ENCODE assay signal across 15 cellular contexts in the genomic region with DNA sequence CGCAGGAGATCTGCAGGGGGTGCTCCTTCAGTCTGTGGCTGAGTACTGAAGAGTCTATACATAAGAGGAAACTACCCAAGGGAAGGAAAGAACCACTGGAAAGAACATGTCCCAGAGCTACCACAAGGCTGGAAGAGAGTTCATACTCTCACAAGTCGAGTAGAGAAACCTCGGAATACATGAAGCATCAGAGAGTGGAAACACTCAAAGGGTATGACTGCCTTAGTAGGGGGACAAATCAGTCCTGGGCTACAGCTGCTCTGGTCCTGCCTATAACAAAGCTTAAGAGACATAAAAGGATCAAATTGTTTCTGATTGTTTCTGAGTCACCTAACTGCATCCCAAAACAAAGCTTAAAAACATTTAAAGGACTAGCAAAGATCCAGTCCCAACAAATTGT.
"Had no signal": no experiment of that assay in that cellular context is flagged by ENCODE, and none has a peak within 500 bp of the region (broad histone marks: within the 10 kb centered on the region; RNA-seq: fewer than 3 reads in every experiment).

No MANE protein-coding gene starts in this region.

- H3K9me3 ChIP-seq: body of pancreas, esophagus muscularis mucosa, mucosa of descending colon, sigmoid colon, thoracic aorta had no signal

- DNase-seq: activated CD4-positive, alpha-beta memory T cell treated with anti-CD3 and anti-CD28 coated beads for 36 hours; activated naive CD4-positive, alpha-beta T cell treated with Interleukin-2 at 50 U/mL for 16 hours; body of pancreas; mucosa of descending colon; occipital lobe; sigmoid colon; stimulated activated CD4-positive, alpha-beta T cell treated with anti-CD3 and anti-CD28 coated beads, Interleukin-12 subunit alpha, Interleukin-12 subunit beta, amount 100 ng/mL, for 4 hours had no signal

- H3K4me3 ChIP-seq: body of pancreas, esophagus muscularis mucosa, mucosa of descending colon, sigmoid colon, thoracic aorta had no signal

- H3K27me3 ChIP-seq: body of pancreas, esophagus muscularis mucosa, sigmoid colon had no signal

- H3K27ac Mint-ChIP-seq: activated CD4-positive, alpha-beta memory T cell treated with anti-CD3 and anti-CD28 coated beads for 36 hours; activated T-helper 1 cell treated with anti-CD3 and anti-CD28 coated beads, Interleukin-12 subunit alpha, Interleukin-12 subunit beta, Interleukin-2, Interleukin-4 antibody, amounts not matched to agents 30 ng/mL and 10 ng/mL and 1 ng/mL, durations not matched to agents 14 hours and 24 hours and 36 hours; dendritic cell treated with granulocyte-macrophage colony-stimulating factor and Interleukin-4, amounts not matched to agents 40 ng/mL and 50 ng/mL, for 4 days; nephron; stimulated activated naive CD8-positive, alpha-beta T cell treated with anti-CD3 and anti-CD28 coated beads, Interleukin-15, Interleukin-2, amounts not matched to agents 100 ng/mL and 50 ng/mL, for 24 hours; T-helper 2 cell treated with Interferon-gamma antibody and Interleukin-4, amounts not matched to agents 5 μg/mL and 100 μg/mL, for 36 hours had no signal

- ATAC-seq: body of pancreas had no signal

- H3K9me3 Mint-ChIP-seq: activated CD4-positive, alpha-beta memory T cell treated with anti-CD3 and anti-CD28 coated beads for 36 hours; activated T-helper 1 cell treated with anti-CD3 and anti-CD28 coated beads, Interleukin-12 subunit alpha, Interleukin-12 subunit beta, Interleukin-2, Interleukin-4 antibody, amounts not matched to agents 30 ng/mL and 10 ng/mL and 1 ng/mL, durations not matched to agents 14 hours and 24 hours and 36 hours; central memory CD8-positive, alpha-beta T cell; dendritic cell treated with granulocyte-macrophage colony-stimulating factor and Interleukin-4, amounts not matched to agents 40 ng/mL and 50 ng/mL, for 4 days; nephron; stimulated activated naive CD8-positive, alpha-beta T cell treated with anti-CD3 and anti-CD28 coated beads, Interleukin-15, Interleukin-2, amounts not matched to agents 100 ng/mL and 50 ng/mL, for 24 hours; T-helper 2 cell treated with Interferon-gamma antibody and Interleukin-4, amounts not matched to agents 5 μg/mL and 100 μg/mL, for 36 hours had no signal

- H3K4me1 ChIP-seq: body of pancreas, esophagus muscularis mucosa, sigmoid colon had no signal

- H3K27ac ChIP-seq: body of pancreas, esophagus muscularis mucosa, sigmoid colon, thoracic aorta had no signal
